Comparison of ENCODE assay signal across 26 cellular contexts in genomic region chr11:66359662-66360087, GRCh38. TPM values are rescaled to one million over a fixed set of nuclear protein-coding genes. Genes with fewer than 3 reads are reported as not detected.
DNase-seq lines count a peak whose midpoint lies in the region; ATAC-seq, FAIRE-seq and TF ChIP-seq lines count a peak whose summit lies in the region.
"Had no signal": no experiment of that assay in that cellular context is flagged by ENCODE, and none has a peak within 500 bp of the region (broad histone marks: within the 10 kb centered on the region; RNA-seq: fewer than 3 reads in every experiment).

No MANE protein-coding gene starts in this region.

- CTCF ChIA-PET in GM12878 (lab: Yijun Ruan, JAX): interaction anchor here (3.0 kb wide), 1 partner anchor 26 kb away, joined by 12 read pairs; no protein-coding TSS in a partner anchor
- CTCF ChIA-PET in activated CD4-positive, alpha-beta memory T cell treated with anti-CD3 and anti-CD28 coated beads, Interleukin-2, amount 10 ng/mL, durations not matched to agents 7 days and 5 days (lab: Charles Lee): no interaction called here
- CTCF ChIA-PET in activated CD8-positive, alpha-beta T cell treated with anti-CD3 and anti-CD28 coated beads, Interleukin-2, amount 10 ng/mL, durations not matched to agents 7 days and 5 days (lab: Charles Lee): interaction anchor here (0.7 kb wide), 1 partner anchor 48 kb away, joined by 3 read pairs; no protein-coding TSS in a partner anchor

- no peaks in the 10 kb centered on the region for H3K79me2 ChIP-seq in GM12878 (ENCODE audit: control insufficient read depth, insufficient read depth, low read length)

- peaks cover 2% of the 10 kb centered on the region for H3K36me3 Mint-ChIP-seq in activated naive CD8-positive, alpha-beta T cell treated with anti-CD3 and anti-CD28 coated beads for 36 hours
- H3K36me3 Mint-ChIP-seq in activated naive CD8-positive, alpha-beta T cell treated with anti-CD3 and anti-CD28 coated beads, Interleukin-2, amount 50 U/mL, for 24 hours (ENCODE audit: low read depth): peaks cover 3% of the 10 kb centered on the region
- peaks cover 12% of the 10 kb centered on the region for H3K36me3 Mint-ChIP-seq in mesothelial cell of epicardium
- H3K36me3 Mint-ChIP-seq in activated CD4-positive, alpha-beta memory T cell treated with anti-CD3 and anti-CD28 coated beads, Interleukin-2, amount 10 ng/mL, durations not matched to agents 7 days and 5 days (ENCODE audit: low read depth): no peaks in the 10 kb centered on the region
- no peaks in the 10 kb centered on the region for H3K36me3 Mint-ChIP-seq in activated CD8-positive, alpha-beta T cell treated with anti-CD3 and anti-CD28 coated beads, Interleukin-2, amount 10 ng/mL, durations not matched to agents 7 days and 5 days (ENCODE audit: low read depth)

- H3K4me1 Mint-ChIP-seq in activated naive CD8-positive, alpha-beta T cell treated with anti-CD3 and anti-CD28 coated beads for 36 hours: peaks cover 2% of the 10 kb centered on the region
- no peaks in the 10 kb centered on the region for H3K4me1 Mint-ChIP-seq in activated naive CD8-positive, alpha-beta T cell treated with anti-CD3 and anti-CD28 coated beads, Interleukin-2, amount 50 U/mL, for 24 hours
- H3K4me1 Mint-ChIP-seq in mesothelial cell of epicardium: no peaks in the 10 kb centered on the region
- H3K4me1 Mint-ChIP-seq in activated CD4-positive, alpha-beta memory T cell treated with anti-CD3 and anti-CD28 coated beads, Interleukin-2, amount 10 ng/mL, durations not matched to agents 7 days and 5 days: no peaks in the 10 kb centered on the region
- H3K4me1 Mint-ChIP-seq in activated CD8-positive, alpha-beta T cell treated with anti-CD3 and anti-CD28 coated beads, Interleukin-2, amount 10 ng/mL, durations not matched to agents 7 days and 5 days (ENCODE audit: low read depth): no peaks in the 10 kb centered on the region
- H3K4me1 Mint-ChIP-seq: activated naive CD4-positive, alpha-beta T cell treated with anti-CD3 and anti-CD28 coated beads, Interleukin-2, amount 50 U/mL, for 24 hours; activated T-helper 17 cell treated with anti-CD3 and anti-CD28 coated beads, Interleukin-2, amount 50 U/mL, for 72 hours had no signal

- TF ChIP-seq EP300 in GM12878 (IDR thresholded peaks at IDR 0.05; ENCODE audit: borderline replicate concordance in 1 of 2, control insufficient read depth in 1 of 2, low read depth in 2 of 2, low read length in 2 of 2): no peak

- H3K27me3 ChIP-seq in GM12878 (replicated peaks in 1 of 2; ENCODE audit: control insufficient read depth in 2 of 2, insufficient read depth in 2 of 2, low read length in 1 of 2): no peaks in the 10 kb centered on the region
- H3K27me3 ChIP-seq: BLaER1, cardiac muscle cell, gastrocnemius medialis, stomach, tibial nerve had no signal

- no peak overlapping the region for H2AFZ ChIP-seq in GM12878 (ENCODE audit: control insufficient read depth, low read depth, low read length)

- no peak for DNase-seq in activated naive CD8-positive, alpha-beta T cell treated with anti-CD3 and anti-CD28 coated beads for 36 hours
- DNase-seq in activated naive CD8-positive, alpha-beta T cell treated with anti-CD3 and anti-CD28 coated beads, Interleukin-2, amount 50 U/mL, for 24 hours: no peak
- DNase-seq in GM12878 (ENCODE audit: low read depth, low spot score): no peak
- DNase-seq in mesothelial cell of epicardium (ENCODE audit: low spot score in 2 of 2, unreplicated experiment in 2 of 2): no peak
- DNase-seq in activated CD4-positive, alpha-beta memory T cell treated with anti-CD3 and anti-CD28 coated beads, Interleukin-2, amount 10 ng/mL, durations not matched to agents 7 days and 5 days: no peak
- DNase-seq in activated CD8-positive, alpha-beta T cell treated with anti-CD3 and anti-CD28 coated beads, Interleukin-2, amount 10 ng/mL, durations not matched to agents 7 days and 5 days: no peak
- no peak for DNase-seq in stimulated activated naive CD4-positive, alpha-beta T cell (lab: John Stamatoyannopoulos, UW)
- DNase-seq: activated CD4-positive, alpha-beta T cell treated with anti-CD3 and anti-CD28 coated beads, Interleukin-2, amount 50 U/mL, for 1 hour; activated CD8-positive, alpha-beta memory T cell treated with anti-CD3 and anti-CD28 coated beads, Interleukin-2, amount 50 U/mL, for 4 hours; COR-L47; gastrocnemius medialis; HFFc6; lower lobe of right lung; NCI-H1048; NCI-H187 treated with DMSO at 0.1 percent for 48 hours; NCI-H748 treated with DMSO at 0.1 percent for 48 hours; stomach; WERI-Rb-1 had no signal

- H3K4me3 Mint-ChIP-seq in activated naive CD8-positive, alpha-beta T cell treated with anti-CD3 and anti-CD28 coated beads for 36 hours: no peak overlapping the region
- H3K4me3 Mint-ChIP-seq in activated naive CD8-positive, alpha-beta T cell treated with anti-CD3 and anti-CD28 coated beads, Interleukin-2, amount 50 U/mL, for 24 hours: no peak overlapping the region
- H3K4me3 Mint-ChIP-seq in mesothelial cell of epicardium: no peak overlapping the region
- no peak overlapping the region for H3K4me3 Mint-ChIP-seq in activated CD4-positive, alpha-beta memory T cell treated with anti-CD3 and anti-CD28 coated beads, Interleukin-2, amount 10 ng/mL, durations not matched to agents 7 days and 5 days
- no peak overlapping the region for H3K4me3 Mint-ChIP-seq in activated CD8-positive, alpha-beta T cell treated with anti-CD3 and anti-CD28 coated beads, Interleukin-2, amount 10 ng/mL, durations not matched to agents 7 days and 5 days
- H3K4me3 Mint-ChIP-seq: activated naive CD4-positive, alpha-beta T cell treated with anti-CD3 and anti-CD28 coated beads, Interleukin-2, amount 50 U/mL, for 24 hours; activated T-helper 17 cell treated with anti-CD3 and anti-CD28 coated beads, Interleukin-2, amount 50 U/mL, for 72 hours; HFFc6 had no signal

- H3K4me2 ChIP-seq in GM12878 (ENCODE audit: control insufficient read depth, insufficient read depth): no peak overlapping the region
- H3K4me2 ChIP-seq: BLaER1 had no signal

- no peak overlapping the region for H3K9ac ChIP-seq in GM12878 (ENCODE audit: control insufficient read depth, insufficient read depth, low read length)
- H3K9ac ChIP-seq: BLaER1 had no signal

- H3K4me3 ChIP-seq in GM12878: no peak overlapping the region
- H3K4me3 ChIP-seq: BLaER1, cardiac muscle cell, gastrocnemius medialis, lower lobe of right lung, stomach, tibial nerve had no signal

- FAIRE-seq in GM12878 (lab: Jason Lieb, UNC): no peak

- no peak for ATAC-seq in activated naive CD8-positive, alpha-beta T cell treated with anti-CD3 and anti-CD28 coated beads, Interleukin-2, amount 50 U/mL, for 24 hours
- peak; percentile 41; the same call in 2 of the 3 replicates for ATAC-seq in GM12878
- ATAC-seq in activated CD8-positive, alpha-beta T cell treated with anti-CD3 and anti-CD28 coated beads, Interleukin-2, amount 10 ng/mL, durations not matched to agents 7 days and 5 days: no peak
- ATAC-seq in GM18511 (IDR thresholded peaks at IDR 0.05; ENCODE audit: unreplicated experiment): no peak
- ATAC-seq: activated T-helper 17 cell treated with anti-CD3 and anti-CD28 coated beads, Interleukin-2, amount 50 U/mL, for 72 hours; lower lobe of right lung had no signal

- TF ChIP-seq RAD21 in GM12878 (IDR thresholded peaks at IDR 0.05; ENCODE audit: insufficient read depth, low read depth, low read length): no peak

- no peaks in the 10 kb centered on the region for H4K20me1 ChIP-seq in GM12878 (ENCODE audit: control insufficient read depth, insufficient read depth)

- SMC1A ChIA-PET in GM12878 (lab: Charles Lee; ENCODE audit: uncharacterized antibody, unreplicated experiment): no interaction called here

- H3K36me3 ChIP-seq in GM12878 (ENCODE audit: control insufficient read depth in 2 of 2, insufficient read depth in 2 of 2, low read length in 1 of 2): 0 out of 4 replicates have a peak, but pooled peaks cover 0 to 2% of the 10 kb centered on the region in 2 experiments
- H3K36me3 ChIP-seq: cardiac muscle cell, lower lobe of right lung had no signal

- TF ChIP-seq POLR2A in GM12878 (IDR thresholded peaks at IDR 0.05; ENCODE audit: low read depth, low read length): no peak

- no TSS peak for BruUV-seq in GM12878 (replicated peaks; lab: Mats Ljungman, UMichigan)

- no peaks in the 10 kb centered on the region for H3K4me1 ChIP-seq in GM12878 (ENCODE audit: control insufficient read depth, insufficient read depth, low read length)
- H3K4me1 ChIP-seq: BLaER1, tibial nerve had no signal

- no peaks in the 10 kb centered on the region for H3K9me3 ChIP-seq in GM12878 (replicated peaks; ENCODE audit: control insufficient read depth, insufficient read depth, low read length)
- H3K9me3 ChIP-seq: BLaER1, gastrocnemius medialis, lower lobe of right lung, stomach, tibial nerve had no signal

- 19% methylated on average over 3 of the region's 3 CpGs for WGBS in GM12878 (ENCODE audit: insufficient coverage, insufficient replicate concordance, low lambda C conversion rate, missing lambda C conversion rate)

- POLR2A ChIA-PET in GM12878 (lab: Charles Lee): no interaction called here
- POLR2A ChIA-PET in activated CD4-positive, alpha-beta memory T cell treated with anti-CD3 and anti-CD28 coated beads, Interleukin-2, amount 10 ng/mL, durations not matched to agents 7 days and 5 days (lab: Charles Lee): no interaction called here
- POLR2A ChIA-PET in activated CD8-positive, alpha-beta T cell treated with anti-CD3 and anti-CD28 coated beads, Interleukin-2, amount 10 ng/mL, durations not matched to agents 7 days and 5 days (lab: Charles Lee): no interaction called here

- peak overlapping the region; percentile 38 for H3K27ac Mint-ChIP-seq in activated naive CD8-positive, alpha-beta T cell treated with anti-CD3 and anti-CD28 coated beads for 36 hours
- H3K27ac Mint-ChIP-seq in activated naive CD8-positive, alpha-beta T cell treated with anti-CD3 and anti-CD28 coated beads, Interleukin-2, amount 50 U/mL, for 24 hours: no peak overlapping the region
- H3K27ac Mint-ChIP-seq in mesothelial cell of epicardium: peak overlapping the region; percentile 13
- no peak overlapping the region for H3K27ac Mint-ChIP-seq in activated CD4-positive, alpha-beta memory T cell treated with anti-CD3 and anti-CD28 coated beads, Interleukin-2, amount 10 ng/mL, durations not matched to agents 7 days and 5 days
- H3K27ac Mint-ChIP-seq in activated CD8-positive, alpha-beta T cell treated with anti-CD3 and anti-CD28 coated beads, Interleukin-2, amount 10 ng/mL, durations not matched to agents 7 days and 5 days: no peak overlapping the region
- H3K27ac Mint-ChIP-seq: activated naive CD4-positive, alpha-beta T cell treated with anti-CD3 and anti-CD28 coated beads, Interleukin-2, amount 50 U/mL, for 24 hours; activated T-helper 17 cell treated with anti-CD3 and anti-CD28 coated beads, Interleukin-2, amount 50 U/mL, for 72 hours; HFFc6 had no signal

- no peak overlapping the region for H3K27ac ChIP-seq in GM12878 (ENCODE audit: control insufficient read depth, insufficient read depth)
- H3K27ac ChIP-seq: BLaER1, lower lobe of right lung, stomach, tibial nerve, WERI-Rb-1 had no signal

- RAD21 ChIA-PET in GM12878 (lab: Charles Lee; ENCODE audit: unreplicated experiment): interaction anchor here (0.7 kb wide), 1 partner anchor 47 kb away, joined by 6 read pairs; no protein-coding TSS in a partner anchor

- no peaks in the 10 kb centered on the region for H3K27me3 Mint-ChIP-seq in activated naive CD8-positive, alpha-beta T cell treated with anti-CD3 and anti-CD28 coated beads for 36 hours
- H3K27me3 Mint-ChIP-seq in activated naive CD8-positive, alpha-beta T cell treated with anti-CD3 and anti-CD28 coated beads, Interleukin-2, amount 50 U/mL, for 24 hours: no peaks in the 10 kb centered on the region
- H3K27me3 Mint-ChIP-seq in mesothelial cell of epicardium (ENCODE audit: low read depth): no peaks in the 10 kb centered on the region
- H3K27me3 Mint-ChIP-seq in activated CD4-positive, alpha-beta memory T cell treated with anti-CD3 and anti-CD28 coated beads, Interleukin-2, amount 10 ng/mL, durations not matched to agents 7 days and 5 days: no peaks in the 10 kb centered on the region
- no peaks in the 10 kb centered on the region for H3K27me3 Mint-ChIP-seq in activated CD8-positive, alpha-beta T cell treated with anti-CD3 and anti-CD28 coated beads, Interleukin-2, amount 10 ng/mL, durations not matched to agents 7 days and 5 days (ENCODE audit: low read depth)
- H3K27me3 Mint-ChIP-seq: activated naive CD4-positive, alpha-beta T cell treated with anti-CD3 and anti-CD28 coated beads, Interleukin-2, amount 50 U/mL, for 24 hours; activated T-helper 17 cell treated with anti-CD3 and anti-CD28 coated beads, Interleukin-2, amount 50 U/mL, for 72 hours had no signal

- in situ Hi-C loops in GM12878 (cut with MboI): no loop called here

- H3K9me3 Mint-ChIP-seq in activated naive CD8-positive, alpha-beta T cell treated with anti-CD3 and anti-CD28 coated beads for 36 hours: no peaks in the 10 kb centered on the region
- no peaks in the 10 kb centered on the region for H3K9me3 Mint-ChIP-seq in activated naive CD8-positive, alpha-beta T cell treated with anti-CD3 and anti-CD28 coated beads, Interleukin-2, amount 50 U/mL, for 24 hours
- no peaks in the 10 kb centered on the region for H3K9me3 Mint-ChIP-seq in mesothelial cell of epicardium
- no peaks in the 10 kb centered on the region for H3K9me3 Mint-ChIP-seq in activated CD4-positive, alpha-beta memory T cell treated with anti-CD3 and anti-CD28 coated beads, Interleukin-2, amount 10 ng/mL, durations not matched to agents 7 days and 5 days
- H3K9me3 Mint-ChIP-seq in activated CD8-positive, alpha-beta T cell treated with anti-CD3 and anti-CD28 coated beads, Interleukin-2, amount 10 ng/mL, durations not matched to agents 7 days and 5 days (ENCODE audit: insufficient read depth): no peaks in the 10 kb centered on the region
- H3K9me3 Mint-ChIP-seq: activated naive CD4-positive, alpha-beta T cell treated with anti-CD3 and anti-CD28 coated beads, Interleukin-2, amount 50 U/mL, for 24 hours; activated T-helper 17 cell treated with anti-CD3 and anti-CD28 coated beads, Interleukin-2, amount 50 U/mL, for 72 hours; HFFc6 had no signal

- intact Hi-C loops in GM12878 (cut with micrococcal nuclease; ENCODE audit: unreplicated experiment): no loop called here

- TF ChIP-seq CTCF in GM12878 (IDR thresholded peaks at IDR 0.05 in 2 of 3, conservative IDR thresholded peaks at IDR 0.05 in 1 of 3; ENCODE audit: control insufficient read depth in 2 of 3, extremely low read depth in 1 of 3, insufficient read depth in 1 of 3, low read depth in 3 of 3, low read length in 3 of 3) (no peak), mesothelial cell of epicardium (IDR thresholded peaks at IDR 0.05; ENCODE audit: unreplicated experiment) (no peak)

RNA-seq across cellular contexts. Expression of gene SLC29A2, which starts 11.9 kb away (rescaled TPM):
- total RNA-seq in activated naive CD8-positive, alpha-beta T cell treated with anti-CD3 and anti-CD28 coated beads for 36 hours: 1 to 10 TPM; 8.1 to 9.0 TPM
- 24.0 and 24.5 TPM in 2 replicates for total RNA-seq in GM12878 (2013; cell fraction: nucleolus; rRNA removed)
- total RNA-seq in GM12878 (2014; rRNA removed) (2.2 TPM in 2 replicates), GM12878 (2014; rRNA removed; fragmentation: Illumina TruSeq; extraction: Trizol) (1.5 TPM in 2 replicates), GM12878 (2021) (4.7 and 6.0 TPM in 2 replicates), mesothelial cell of epicardium (33.0 to 35.9 TPM (median 35.7 TPM) in 3 replicates)
- polyA plus RNA-seq in GM12878 (2011; ENCODE audit: low read depth): 2.0 TPM
- polyA plus RNA-seq in GM12878 (2011; rRNA removed) (1.5 and 3.4 TPM in 2 replicates), GM12878 (2014; fragmentation: Illumina TruSeq; extraction: Trizol) (2.7 and 3.5 TPM in 2 replicates), GM12878 (2014; fragmentation: Nextera tagmentation; extraction: Ambion mirVana) (under 1 TPM; 0.27 to 0.44 TPM), GM12878 (2014; rRNA removed) (7.5 and 7.7 TPM in 2 replicates), GM12878 (2016; fragmentation: Nextera tagmentation; extraction: Ambion mirVana) (1 to 10 TPM; 1.9 to 2.1 TPM)
- 3.4 and 4.3 TPM in 2 replicates for polyA plus RNA-seq in GM12878 (2011; cell fraction: cytosol; rRNA removed)
- 24.4 and 32.3 TPM in 2 replicates for polyA plus RNA-seq in GM12878 (2011; cell fraction: nucleus; rRNA removed)
- polyA plus RNA-seq in GM12878 (2012): 3.4 and 5.7 TPM in 2 replicates
- polyA minus RNA-seq in GM12878 (2011; rRNA and poly(A)+ RNA removed): 1.8 and 3.0 TPM in 2 replicates
- 1.9 and 2.4 TPM in 2 replicates for polyA minus RNA-seq in GM12878 (2011; cell fraction: cytosol; rRNA and poly(A)+ RNA removed)
- 3.1 and 4.1 TPM in 2 replicates for polyA minus RNA-seq in GM12878 (2011; cell fraction: nucleus; rRNA and poly(A)+ RNA removed)
- 1 to 10 TPM; 8.4 to 9.0 TPM for total RNA-seq in activated CD4-positive, alpha-beta memory T cell treated with anti-CD3 and anti-CD28 coated beads, Interleukin-2, amount 10 ng/mL, durations not matched to agents 7 days and 5 days
- 10 to 100 TPM; 10.0 to 11.1 TPM for total RNA-seq in activated CD8-positive, alpha-beta T cell treated with anti-CD3 and anti-CD28 coated beads, Interleukin-2, amount 10 ng/mL, durations not matched to agents 7 days and 5 days
- total RNA-seq: HFFc6 had no signal

RNA-seq across cellular contexts. Expression of gene B4GAT1, which starts 12.2 kb away (rescaled TPM):
- 10 to 100 TPM in 1 of 2 experiments, 1 to 10 TPM in 1; 9.5 to 10.0 TPM for total RNA-seq in activated naive CD8-positive, alpha-beta T cell treated with anti-CD3 and anti-CD28 coated beads for 36 hours
- total RNA-seq in GM12878 (2013; cell fraction: nucleolus; rRNA removed): 9.2 and 9.9 TPM in 2 replicates
- total RNA-seq in GM12878 (2014; rRNA removed) (6.3 and 7.2 TPM in 2 replicates), GM12878 (2014; rRNA removed; fragmentation: Illumina TruSeq; extraction: Trizol) (2.3 and 2.4 TPM in 2 replicates), GM12878 (2021) (5.7 and 5.9 TPM in 2 replicates), mesothelial cell of epicardium (28.1 to 30.2 TPM (median 29.5 TPM) in 3 replicates)
- 1.8 TPM for polyA plus RNA-seq in GM12878 (2011; ENCODE audit: low read depth)
- polyA plus RNA-seq in GM12878 (2011; rRNA removed) (2.1 and 3.6 TPM in 2 replicates), GM12878 (2014; fragmentation: Illumina TruSeq; extraction: Trizol) (1.4 and 1.9 TPM in 2 replicates), GM12878 (2014; fragmentation: Nextera tagmentation; extraction: Ambion mirVana) (1 to 10 TPM in 1 of 2 experiments, under 1 TPM in 1; 0.55 to 1.5 TPM), GM12878 (2014; rRNA removed) (5.0 and 5.7 TPM in 2 replicates), GM12878 (2016; fragmentation: Nextera tagmentation; extraction: Ambion mirVana) (10 to 100 TPM in 1 of 2 experiments, 1 to 10 TPM in 1; 9.4 to 11.1 TPM)
- 3.3 and 4.2 TPM in 2 replicates for polyA plus RNA-seq in GM12878 (2011; cell fraction: cytosol; rRNA removed)
- 3.4 and 3.5 TPM in 2 replicates for polyA plus RNA-seq in GM12878 (2011; cell fraction: nucleus; rRNA removed)
- 4.1 and 5.5 TPM in 2 replicates for polyA plus RNA-seq in GM12878 (2012)
- 2.6 TPM in 2 replicates for polyA minus RNA-seq in GM12878 (2011; rRNA and poly(A)+ RNA removed)
- polyA minus RNA-seq in GM12878 (2011; cell fraction: cytosol; rRNA and poly(A)+ RNA removed): 1.5 and 1.7 TPM in 2 replicates
- polyA minus RNA-seq in GM12878 (2011; cell fraction: nucleus; rRNA and poly(A)+ RNA removed): 2.8 TPM in 2 replicates
- 1 to 10 TPM; 8.4 to 8.7 TPM for total RNA-seq in activated CD4-positive, alpha-beta memory T cell treated with anti-CD3 and anti-CD28 coated beads, Interleukin-2, amount 10 ng/mL, durations not matched to agents 7 days and 5 days
- 1 to 10 TPM; 7.6 TPM for total RNA-seq in activated CD8-positive, alpha-beta T cell treated with anti-CD3 and anti-CD28 coated beads, Interleukin-2, amount 10 ng/mL, durations not matched to agents 7 days and 5 days

RNA-seq across cellular contexts. Expression of gene BRMS1, which starts 14.8 kb away (rescaled TPM):
- total RNA-seq in activated naive CD8-positive, alpha-beta T cell treated with anti-CD3 and anti-CD28 coated beads for 36 hours: 10 to 100 TPM; 47.5 to 48.8 TPM
- total RNA-seq in GM12878 (2013; cell fraction: nucleolus; rRNA removed): 11.8 and 18.2 TPM in 2 replicates
- total RNA-seq in GM12878 (2014; rRNA removed) (63.5 and 64.0 TPM in 2 replicates), GM12878 (2014; rRNA removed; fragmentation: Illumina TruSeq; extraction: Trizol) (38.7 and 42.4 TPM in 2 replicates), GM12878 (2021) (49.6 and 54.7 TPM in 2 replicates), mesothelial cell of epicardium (25.0 to 27.1 TPM (median 26.5 TPM) in 3 replicates)
- polyA plus RNA-seq in GM12878 (2011; ENCODE audit: low read depth): 15.4 TPM
- polyA plus RNA-seq in GM12878 (2011; rRNA removed) (28.9 and 33.7 TPM in 2 replicates), GM12878 (2014; fragmentation: Illumina TruSeq; extraction: Trizol) (11.6 and 29.1 TPM in 2 replicates), GM12878 (2014; fragmentation: Nextera tagmentation; extraction: Ambion mirVana) (1 to 10 TPM; 2.1 to 8.6 TPM), GM12878 (2014; rRNA removed) (58.6 and 59.9 TPM in 2 replicates), GM12878 (2016; fragmentation: Nextera tagmentation; extraction: Ambion mirVana) (10 to 100 TPM; 82.5 to 85.3 TPM)
- polyA plus RNA-seq in GM12878 (2011; cell fraction: cytosol; rRNA removed): 40.1 and 54.9 TPM in 2 replicates
- polyA plus RNA-seq in GM12878 (2011; cell fraction: nucleus; rRNA removed): 36.8 and 47.4 TPM in 2 replicates
- polyA plus RNA-seq in GM12878 (2012): 25.6 and 30.1 TPM in 2 replicates
- polyA minus RNA-seq in GM12878 (2011; rRNA and poly(A)+ RNA removed): 7.2 and 16.5 TPM in 2 replicates
- 9.7 and 9.9 TPM in 2 replicates for polyA minus RNA-seq in GM12878 (2011; cell fraction: cytosol; rRNA and poly(A)+ RNA removed)
- 6.6 and 12.2 TPM in 2 replicates for polyA minus RNA-seq in GM12878 (2011; cell fraction: nucleus; rRNA and poly(A)+ RNA removed)
- total RNA-seq in activated CD4-positive, alpha-beta memory T cell treated with anti-CD3 and anti-CD28 coated beads, Interleukin-2, amount 10 ng/mL, durations not matched to agents 7 days and 5 days: 10 to 100 TPM; 39.7 to 40.4 TPM
- 10 to 100 TPM; 53.2 to 57.1 TPM for total RNA-seq in activated CD8-positive, alpha-beta T cell treated with anti-CD3 and anti-CD28 coated beads, Interleukin-2, amount 10 ng/mL, durations not matched to agents 7 days and 5 days

RNA-seq across cellular contexts. Expression of gene RIN1, which starts 23.4 kb away (rescaled TPM):
- total RNA-seq in activated naive CD8-positive, alpha-beta T cell treated with anti-CD3 and anti-CD28 coated beads for 36 hours: 1 to 10 TPM; 1.5 to 1.6 TPM
- total RNA-seq in GM12878 (2013; cell fraction: nucleolus; rRNA removed): 1.3 and 1.4 TPM in 2 replicates
- total RNA-seq in GM12878 (2014; rRNA removed) (0.11 and 0.49 TPM in 2 replicates), GM12878 (2014; rRNA removed; fragmentation: Illumina TruSeq; extraction: Trizol) (0.09 and 0.13 TPM in 2 replicates), GM12878 (2021) (0.48 and 0.69 TPM in 2 replicates), mesothelial cell of epicardium (6.7 to 7.1 TPM (median 7.0 TPM) in 3 replicates)
- not detected for polyA plus RNA-seq in GM12878 (2011; ENCODE audit: low read depth)
- polyA plus RNA-seq in GM12878 (2011; rRNA removed) (0.04 and 0.22 TPM in 2 replicates), GM12878 (2014; fragmentation: Illumina TruSeq; extraction: Trizol) (0.41 TPM in 1 of 2 replicates, not detected in the other), GM12878 (2014; fragmentation: Nextera tagmentation; extraction: Ambion mirVana) (under 1 TPM in 1 of 2 experiments, not detected in 1; 0.04 TPM), GM12878 (2014; rRNA removed) (0.47 and 0.54 TPM in 2 replicates), GM12878 (2016; fragmentation: Nextera tagmentation; extraction: Ambion mirVana) (under 1 TPM; 0.15 to 0.43 TPM)
- polyA plus RNA-seq in GM12878 (2011; cell fraction: cytosol; rRNA removed): 0.15 and 0.43 TPM in 2 replicates
- polyA plus RNA-seq in GM12878 (2011; cell fraction: nucleus; rRNA removed): 3.7 and 4.8 TPM in 2 replicates
- 0.24 and 0.28 TPM in 2 replicates for polyA plus RNA-seq in GM12878 (2012)
- polyA minus RNA-seq in GM12878 (2011; rRNA and poly(A)+ RNA removed): 0.37 TPM in 1 of 2 replicates, not detected in the other
- polyA minus RNA-seq in GM12878 (2011; cell fraction: cytosol; rRNA and poly(A)+ RNA removed): 0.40 TPM in 1 of 2 replicates, not detected in the other
- 0.85 and 2.6 TPM in 2 replicates for polyA minus RNA-seq in GM12878 (2011; cell fraction: nucleus; rRNA and poly(A)+ RNA removed)
- total RNA-seq in activated CD4-positive, alpha-beta memory T cell treated with anti-CD3 and anti-CD28 coated beads, Interleukin-2, amount 10 ng/mL, durations not matched to agents 7 days and 5 days: under 1 TPM; 0.43 to 0.73 TPM
- total RNA-seq in activated CD8-positive, alpha-beta T cell treated with anti-CD3 and anti-CD28 coated beads, Interleukin-2, amount 10 ng/mL, durations not matched to agents 7 days and 5 days: 1 to 10 TPM; 1.3 TPM

RNA-seq across cellular contexts. Expression of gene CD248, which starts 42.8 kb away (rescaled TPM):
- 10 to 100 TPM; 11.0 to 11.9 TPM for total RNA-seq in activated naive CD8-positive, alpha-beta T cell treated with anti-CD3 and anti-CD28 coated beads for 36 hours
- not detected in 2 replicates for total RNA-seq in GM12878 (2013; cell fraction: nucleolus; rRNA removed)
- total RNA-seq in GM12878 (2014; rRNA removed) (not detected in 2 replicates), GM12878 (2014; rRNA removed; fragmentation: Illumina TruSeq; extraction: Trizol) (not detected in 2 replicates), GM12878 (2021) (0.13 and 0.21 TPM in 2 replicates), mesothelial cell of epicardium (95.2 to 102 TPM (median 97.9 TPM) in 3 replicates)
- polyA plus RNA-seq in GM12878 (2011; ENCODE audit: low read depth): not detected
- polyA plus RNA-seq in GM12878 (2011; rRNA removed) (not detected in 2 replicates), GM12878 (2014; fragmentation: Illumina TruSeq; extraction: Trizol) (not detected in 2 replicates), GM12878 (2014; fragmentation: Nextera tagmentation; extraction: Ambion mirVana) (not detected), GM12878 (2014; rRNA removed) (not detected in 2 replicates), GM12878 (2016; fragmentation: Nextera tagmentation; extraction: Ambion mirVana) (under 1 TPM; 0.10 to 0.20 TPM)
- polyA plus RNA-seq in GM12878 (2011; cell fraction: cytosol; rRNA removed): not detected in 2 replicates
- polyA plus RNA-seq in GM12878 (2011; cell fraction: nucleus; rRNA removed): not detected in 2 replicates
- not detected in 2 replicates for polyA plus RNA-seq in GM12878 (2012)
- not detected in 2 replicates for polyA minus RNA-seq in GM12878 (2011; rRNA and poly(A)+ RNA removed)
- polyA minus RNA-seq in GM12878 (2011; cell fraction: cytosol; rRNA and poly(A)+ RNA removed): not detected in 2 replicates
- not detected in 2 replicates for polyA minus RNA-seq in GM12878 (2011; cell fraction: nucleus; rRNA and poly(A)+ RNA removed)
- total RNA-seq in activated CD4-positive, alpha-beta memory T cell treated with anti-CD3 and anti-CD28 coated beads, Interleukin-2, amount 10 ng/mL, durations not matched to agents 7 days and 5 days: not detected
- total RNA-seq in activated CD8-positive, alpha-beta T cell treated with anti-CD3 and anti-CD28 coated beads, Interleukin-2, amount 10 ng/mL, durations not matched to agents 7 days and 5 days: 10 to 100 TPM; 79.5 to 80.8 TPM
- total RNA-seq: activated T-helper 17 cell treated with anti-CD3 and anti-CD28 coated beads, Interleukin-2, amount 50 U/mL, for 72 hours; HT-29; pulmonary artery endothelial cell had no signal

Comparison
In these comparisons a context has a peak if more than half of its experiments do, and no peak if none do; other contexts are left out.
1. H3K27ac Mint-ChIP-seq: peak in activated naive CD8-positive, alpha-beta T cell treated with anti-CD3 and anti-CD28 coated beads for 36 hours (single experiment) and mesothelial cell of epicardium (single experiment); none in activated naive CD8-positive, alpha-beta T cell treated with anti-CD3 and anti-CD28 coated beads, Interleukin-2, amount 50 U/mL, for 24 hours (single experiment), activated CD4-positive, alpha-beta memory T cell treated with anti-CD3 and anti-CD28 coated beads, Interleukin-2, amount 10 ng/mL, durations not matched to agents 7 days and 5 days (single experiment) and activated CD8-positive, alpha-beta T cell treated with anti-CD3 and anti-CD28 coated beads, Interleukin-2, amount 10 ng/mL, durations not matched to agents 7 days and 5 days (single experiment).